In genomic region chr11:72088076-72088806, GRCh38 we compare ENCODE assay signal across 1 cellular context.
TF ChIP-seq lines count a peak whose summit lies in the region.

No MANE protein-coding gene starts in this region.

TF ChIP-seq in SK-N-SH treated with all-trans-retinoic acid at 6 μM for 48 hours, 23 proteins besides CTCF, POLR2A, EP300 and RAD21:
- TF ChIP-seq ISL1 (CRISPR knock-in tag; IDR thresholded peaks at IDR 0.05) (no peak), PPARA (CRISPR knock-in tag; IDR thresholded peaks at IDR 0.05; ENCODE audit: borderline replicate concordance) (no peak), POU6F1 (CRISPR knock-in tag; IDR thresholded peaks at IDR 0.05; ENCODE audit: borderline replicate concordance, low read depth) (no peak), CREB5 (CRISPR knock-in tag; IDR thresholded peaks at IDR 0.05; ENCODE audit: low read depth) (no peak), CSDC2 (CRISPR knock-in tag; IDR thresholded peaks at IDR 0.05) (no peak), ZFP30 (CRISPR knock-in tag; IDR thresholded peaks at IDR 0.05) (no peak), SNAI2 (CRISPR knock-in tag; IDR thresholded peaks at IDR 0.05) (no peak), TOX (CRISPR knock-in tag; IDR thresholded peaks at IDR 0.05; ENCODE audit: borderline replicate concordance) (no peak), ZNF8 (CRISPR knock-in tag; IDR thresholded peaks at IDR 0.05) (no peak), OSR1 (CRISPR knock-in tag; IDR thresholded peaks at IDR 0.05) (no peak), ZNF565 (CRISPR knock-in tag; conservative IDR thresholded peaks at IDR 0.05; ENCODE audit: low read depth) (no peak), ARNTL (CRISPR knock-in tag; IDR thresholded peaks at IDR 0.05; ENCODE audit: borderline replicate concordance, low read depth) (no peak)
